1 cellular context compared by ENCODE assay signal in genomic region chr7:129800901-129801300, GRCh38.
A peak's percentile ranks its signal among the peaks of the same experiment; 100 is the strongest.
TF ChIP-seq lines count a peak whose summit lies in the region.

No MANE protein-coding gene starts in this region.

TF ChIP-seq in K562, 482 proteins besides CTCF, POLR2A, EP300 and RAD21 (continued from another document):
- peak; percentile 57; the same call in 1 of the 2 replicates for TF ChIP-seq BHLHE40 (IDR thresholded peaks at IDR 0.05; ENCODE audit: low read length)
- TF ChIP-seq L3MBTL2 (IDR thresholded peaks at IDR 0.05): peak; percentile 32; the same call in 1 of the 2 replicates
